ENCODE assay signal across 10 cellular contexts in the genomic region with DNA sequence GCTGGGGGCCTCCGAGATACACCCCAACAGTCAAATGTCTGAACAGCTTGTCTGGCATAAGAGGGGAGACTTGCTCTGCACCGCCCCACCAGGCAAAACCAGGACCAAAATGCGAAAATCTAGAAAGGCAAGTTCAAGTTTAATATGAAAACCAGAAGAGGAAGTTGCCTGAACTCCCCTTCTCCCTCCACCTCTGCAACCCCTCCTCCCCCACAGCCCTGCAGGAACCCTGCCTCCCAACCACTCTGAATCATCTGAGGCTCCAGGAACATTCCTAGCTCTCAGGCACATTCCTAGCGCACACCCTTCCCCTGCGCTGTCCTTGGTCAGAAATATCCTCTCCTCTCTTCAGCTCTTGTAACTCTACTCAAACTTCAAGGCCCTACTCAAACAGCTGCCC. TPM values are rescaled to one million over a fixed set of nuclear protein-coding genes. Genes with fewer than 3 reads are reported as not detected.
DNase-seq lines count a peak whose midpoint lies in the region; ATAC-seq and TF ChIP-seq lines count a peak whose summit lies in the region.
"Had no signal": no experiment of that assay in that cellular context is flagged by ENCODE, and none has a peak within 500 bp of the region (broad histone marks: within the 10 kb centered on the region; RNA-seq: fewer than 3 reads in every experiment).

No MANE protein-coding gene starts in this region.

- H3K4me1 Mint-ChIP-seq in chondrocyte (ENCODE audit: low read depth) = no peaks in the 10 kb centered on the region

- H3K9me3 Mint-ChIP-seq in chondrocyte (ENCODE audit: low read depth) = peaks cover under 1% of the 10 kb centered on the region

- H3K27me3 ChIP-seq in right atrium auricular region (no peaks in the 10 kb centered on the region), upper lobe of right lung (peaks cover 7% of the 10 kb centered on the region)

- peak; percentile 44 for ATAC-seq in Right ventricle myocardium inferior
- peak; percentile 95 for ATAC-seq in upper lobe of right lung
- ATAC-seq: activated CD8-positive, alpha-beta T cell treated with anti-CD3 and anti-CD28 coated beads for 36 hours had no signal

- H3K9me3 ChIP-seq in right atrium auricular region = peaks cover 0 to 12% of the 10 kb centered on the region in 2 donors
- no peaks in the 10 kb centered on the region for H3K9me3 ChIP-seq in upper lobe of right lung

- intact Hi-C loops in Right ventricle myocardium inferior (cut with DNase I) = no loop called here
- intact Hi-C loops in upper lobe of right lung (cut with DNase I) = no loop called here

- H3K36me3 ChIP-seq in right atrium auricular region = no peaks in the 10 kb centered on the region
- H3K36me3 ChIP-seq in upper lobe of right lung = no peaks in the 10 kb centered on the region

- no peak overlapping the region for H3K4me3 Mint-ChIP-seq in chondrocyte (ENCODE audit: unreplicated experiment)
- H3K4me3 Mint-ChIP-seq: activated CD8-positive, alpha-beta T cell treated with anti-CD3 and anti-CD28 coated beads for 36 hours had no signal

- TF ChIP-seq CTCF in right atrium auricular region (IDR thresholded peaks at IDR 0.05) = no peak
- TF ChIP-seq CTCF in upper lobe of right lung (IDR thresholded peaks at IDR 0.05) = no peak
- TF ChIP-seq CTCF in chondrocyte (IDR thresholded peaks at IDR 0.05) = no peak

- H3K27me3 Mint-ChIP-seq in chondrocyte (ENCODE audit: low read depth) = peaks cover 9% of the 10 kb centered on the region

- H3K27ac Mint-ChIP-seq in chondrocyte (ENCODE audit: unreplicated experiment) = no peak overlapping the region
- H3K27ac Mint-ChIP-seq: activated CD8-positive, alpha-beta T cell treated with anti-CD3 and anti-CD28 coated beads for 36 hours had no signal

- no peak overlapping the region for H3K27ac ChIP-seq in right atrium auricular region
- H3K27ac ChIP-seq in epithelial cell of prostate = no peak overlapping the region
- H3K27ac ChIP-seq in upper lobe of right lung = no peak overlapping the region

- H3K4me3 ChIP-seq in right atrium auricular region (no peak overlapping the region), upper lobe of right lung (no peak overlapping the region)

- H3K4me1 ChIP-seq in right atrium auricular region = no peaks in the 10 kb centered on the region
- no peaks in the 10 kb centered on the region for H3K4me1 ChIP-seq in upper lobe of right lung

- no peak for DNase-seq in Right ventricle myocardium inferior (ENCODE audit: missing footprints)
- DNase-seq in right atrium auricular region (ENCODE audit: low spot score) = no peak
- DNase-seq in NOMO-1 treated with dmso at 0.1 percent for 144 hours (lab: John Stamatoyannopoulos, UW; ENCODE audit: unreplicated experiment) = peak; percentile 28
- DNase-seq in epithelial cell of prostate (ENCODE audit: low read depth, low spot score) = peak; percentile 20
- no peak for DNase-seq in upper lobe of right lung
- DNase-seq in chondrocyte (ENCODE audit: low spot score) = no peak
- no peak for DNase-seq in activated CD4-positive, alpha-beta T cell treated with anti-CD3 and anti-CD28 coated beads, Interleukin-2, amount 50 U/mL, for 1 hour
- DNase-seq in activated CD4-positive, alpha-beta T cell treated with anti-CD3 and anti-CD28 coated beads, Interleukin-2, amount 50 U/mL, for 48 hours = no peak
- DNase-seq: activated CD8-positive, alpha-beta T cell treated with anti-CD3 and anti-CD28 coated beads for 36 hours; stimulated activated naive CD4-positive, alpha-beta T cell had no signal

- no peaks in the 10 kb centered on the region for H3K36me3 Mint-ChIP-seq in chondrocyte (ENCODE audit: low read depth)

RNA-seq across cellular contexts. Expression of a gene that starts 36.7 kb away (rescaled TPM):
- total RNA-seq in Right ventricle myocardium inferior = not detected
- total RNA-seq in right atrium auricular region = not detected
- not detected for total RNA-seq in upper lobe of right lung
- not detected in 3 replicates for total RNA-seq in chondrocyte
- total RNA-seq: activated CD8-positive, alpha-beta T cell treated with anti-CD3 and anti-CD28 coated beads for 36 hours had no signal

Comparison
In these comparisons a context has a peak if more than half of its experiments do, and no peak if none do; other contexts are left out.
1. DNase-seq: peak in NOMO-1 treated with dmso at 0.1 percent for 144 hours (single experiment) and epithelial cell of prostate (single experiment); none in Right ventricle myocardium inferior (single experiment), right atrium auricular region (single experiment), upper lobe of right lung (single experiment), chondrocyte (single experiment), activated CD4-positive, alpha-beta T cell treated with anti-CD3 and anti-CD28 coated beads, Interleukin-2, amount 50 U/mL, for 1 hour (single experiment) and activated CD4-positive, alpha-beta T cell treated with anti-CD3 and anti-CD28 coated beads, Interleukin-2, amount 50 U/mL, for 48 hours (0 of 2).